ENCODE assay signal across 8 cellular contexts in the genomic region with DNA sequence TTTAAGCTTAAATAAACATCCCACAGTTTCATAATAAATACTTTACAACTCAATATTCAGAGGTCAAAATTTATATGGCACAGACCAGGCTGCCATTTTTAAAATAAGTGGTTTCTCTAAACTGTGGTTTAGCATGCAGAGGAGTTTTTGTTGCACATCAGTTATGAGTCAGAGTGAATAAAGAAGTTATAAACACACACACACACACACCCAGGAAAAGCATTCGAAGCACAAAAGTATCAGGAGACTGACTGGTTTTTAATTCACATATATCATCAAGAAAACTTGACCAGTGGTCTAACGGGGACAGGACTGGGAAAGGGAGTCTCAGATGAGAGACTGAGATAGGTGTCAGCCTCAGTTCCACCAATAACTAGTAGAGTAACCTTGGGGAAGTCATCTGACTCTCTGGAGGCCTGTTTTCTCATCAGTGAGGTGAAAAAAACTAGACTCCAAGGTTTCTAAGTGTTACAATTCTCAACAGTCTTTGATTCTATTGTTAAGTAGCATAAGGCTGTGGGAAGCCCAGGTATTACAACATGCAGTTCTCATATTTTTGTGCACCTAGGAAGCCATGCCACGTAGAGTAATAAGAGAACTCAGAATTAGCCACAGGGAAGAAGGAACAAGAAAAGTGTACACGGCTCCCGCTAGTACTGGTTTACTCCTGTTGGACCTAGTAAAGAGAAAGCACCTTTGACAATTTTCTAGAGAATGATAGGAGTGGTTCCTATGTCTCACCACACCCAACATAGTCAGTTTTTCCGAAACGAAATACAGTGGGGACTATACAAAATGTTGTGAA. TPM values are rescaled to one million over a fixed set of nuclear protein-coding genes. Genes with fewer than 3 reads are reported as not detected.
DNase-seq lines count a peak whose midpoint lies in the region; TF ChIP-seq lines count a peak whose summit lies in the region.

No MANE protein-coding gene starts in this region.

- no peak for TF ChIP-seq CTCF in OCI-LY3 (IDR thresholded peaks at IDR 0.05; ENCODE audit: low read depth, low read length)
- no peak for TF ChIP-seq CTCF in brain microvascular endothelial cell (IDR thresholded peaks at IDR 0.05; ENCODE audit: low read depth, low read length, missing control alignments)

- peak overlapping the region; percentile 71 for H3K4me2 ChIP-seq in OCI-LY3 (ENCODE audit: low read length)

- H4K20me1 ChIP-seq in OCI-LY3 (ENCODE audit: insufficient read depth, low read length): peaks cover 85% of the 10 kb centered on the region

- H3K27ac ChIP-seq in OCI-LY3 (ENCODE audit: low read length) (peak overlapping the region; percentile 80), brain microvascular endothelial cell (peak overlapping the region; percentile 90)

- H3K9ac ChIP-seq in OCI-LY3 (ENCODE audit: low read length): peak overlapping the region; percentile 29

- POLR2A ChIA-PET in HEK293T (lab: Yijun Ruan, JAX): no interaction called here

- H3K9me3 ChIP-seq in OCI-LY3 (ENCODE audit: insufficient read depth, low read length): peaks cover 7% of the 10 kb centered on the region; the same call in 1 of the 2 replicates

- CTCF ChIA-PET in HEK293T (lab: Yijun Ruan, JAX): no interaction called here

- H3K36me3 ChIP-seq in OCI-LY3 (replicated peaks; ENCODE audit: low read depth, low read length) (peaks cover 31% of the 10 kb centered on the region), brain microvascular endothelial cell (replicated peaks) (no peaks in the 10 kb centered on the region)

- H3K27me3 ChIP-seq in OCI-LY3 (ENCODE audit: low read depth, low read length): no peaks in the 10 kb centered on the region
- no peaks in the 10 kb centered on the region for H3K27me3 ChIP-seq in brain microvascular endothelial cell (replicated peaks)

- peaks cover 45% of the 10 kb centered on the region for H3K4me1 ChIP-seq in OCI-LY3 (ENCODE audit: low read length)

- in situ Hi-C loops in brain microvascular endothelial cell (cut with HindIII; ENCODE audit: low pct_ligation_motif_present, low sequenced_read_pairs): no loop called here

- DNase-seq in stimulated activated CD4-positive, alpha-beta T cell treated with anti-CD3 and anti-CD28 coated beads, Interleukin-2, amount 100 ng/mL, for 24 hours: peak; percentile 27 to 48
- DNase-seq in stimulated activated CD4-positive, alpha-beta T cell treated with anti-CD3 and anti-CD28 coated beads, Interleukin-12 subunit alpha, Interleukin-12 subunit beta, amount 100 ng/mL, for 4 hours: no peak
- DNase-seq in brain microvascular endothelial cell: peak; percentile 61
- DNase-seq in mucosa of gallbladder (ENCODE audit: low spot score): peak; percentile 37
- DNase-seq in HEK293T (ENCODE audit: extremely low spot score): no peak
- DNase-seq in NCI-H446 treated with DMSO at 0.1 percent for 48 hours (lab: John Stamatoyannopoulos, UW): no peak
- DNase-seq in cerebellar nuclear complex (lab: John Stamatoyannopoulos, UW): no peak

- H3K79me2 ChIP-seq in OCI-LY3 (ENCODE audit: low read length): peaks cover 100% of the 10 kb centered on the region

- H2AFZ ChIP-seq in OCI-LY3 (ENCODE audit: low read depth, low read length): no peak overlapping the region

- H3K4me3 ChIP-seq in OCI-LY3 (ENCODE audit: low read length) (peak overlapping the region; percentile 60), brain microvascular endothelial cell (ENCODE audit: low read depth, low read length) (peak overlapping the region; percentile 12)

TF ChIP-seq in HEK293T, 16 proteins besides CTCF, POLR2A, EP300 and RAD21:
- TF ChIP-seq BHLHE40 (IDR thresholded peaks at IDR 0.05; ENCODE audit: borderline replicate concordance): no peak

RNA-seq across cellular contexts. Expression of a gene that starts 5.2 kb away (rescaled TPM):
- total RNA-seq in mucosa of gallbladder: 18.2 TPM

RNA-seq across cellular contexts. Expression of a gene that starts 36.0 kb away (rescaled TPM):
- total RNA-seq in mucosa of gallbladder: 61.5 TPM

Comparison
In these comparisons a context has a peak if more than half of its experiments do, and no peak if none do; other contexts are left out.
1. DNase-seq: peak in stimulated activated CD4-positive, alpha-beta T cell treated with anti-CD3 and anti-CD28 coated beads, Interleukin-2, amount 100 ng/mL, for 24 hours (2 of 2), brain microvascular endothelial cell (single experiment) and mucosa of gallbladder (single experiment); none in stimulated activated CD4-positive, alpha-beta T cell treated with anti-CD3 and anti-CD28 coated beads, Interleukin-12 subunit alpha, Interleukin-12 subunit beta, amount 100 ng/mL, for 4 hours (single experiment), HEK293T (single experiment), NCI-H446 treated with DMSO at 0.1 percent for 48 hours (single experiment) and cerebellar nuclear complex (0 of 2).